10 cellular contexts compared by ENCODE assay signal in the genomic region with DNA sequence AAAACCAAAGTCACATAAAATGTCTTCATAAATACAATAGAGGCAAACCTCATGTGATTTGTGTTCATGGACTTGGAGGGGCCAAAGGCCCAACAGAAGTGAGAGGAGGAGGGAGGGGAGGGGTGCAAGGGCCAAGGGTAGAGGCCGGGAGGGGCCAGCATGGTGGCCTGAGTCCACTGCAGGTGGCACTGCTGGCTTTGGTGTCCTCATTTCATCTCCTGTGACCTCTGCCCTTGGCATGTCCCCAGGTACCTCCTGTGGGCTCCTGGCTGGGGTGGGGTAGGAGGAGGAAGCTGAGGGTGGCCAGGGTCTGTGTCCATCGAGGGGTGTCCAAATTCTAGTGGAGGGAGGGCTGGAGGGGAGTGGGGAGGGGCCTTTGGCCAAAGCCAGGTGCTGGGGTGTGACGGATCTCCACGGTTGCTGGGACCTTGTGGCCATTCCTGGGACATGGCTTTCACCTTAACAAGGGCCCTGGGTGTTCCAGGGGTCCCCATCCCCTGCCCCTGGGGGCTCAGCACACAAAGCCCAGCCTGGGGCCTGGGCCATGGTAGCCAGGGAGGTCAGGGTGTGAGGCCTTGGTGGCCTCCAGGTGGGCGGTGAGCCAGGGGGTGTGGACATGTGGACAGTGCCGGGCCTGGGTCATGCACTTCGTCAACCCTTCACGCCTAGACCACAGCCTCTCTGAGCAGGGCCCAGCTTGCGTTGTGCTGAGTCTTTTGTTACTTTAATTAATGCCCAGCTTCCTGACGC. TPM values are rescaled to one million over a fixed set of nuclear protein-coding genes. Genes with fewer than 3 reads are reported as not detected.
"Had no signal": no experiment of that assay in that cellular context is flagged by ENCODE, and none has a peak within 500 bp of the region (broad histone marks: within the 10 kb centered on the region; RNA-seq: fewer than 3 reads in every experiment).

No MANE protein-coding gene starts in this region.

- H2AFZ ChIP-seq: GM23248 had no signal

- H3K27ac ChIP-seq: GM23248, HL-60 had no signal

- H3K9me3 ChIP-seq: HAP-1 had no signal

- H3K27ac Mint-ChIP-seq: HFFc6 had no signal

- H3K4me3 ChIP-seq: GM23248, HAP-1 had no signal

- H3K9ac ChIP-seq: GM23248 had no signal

- DNase-seq: GM23248, GOT3, H7, HFFc6, IMR-90, KBM-7 had no signal

- ATAC-seq: HCT116 had no signal

- H3K4me1 ChIP-seq: HAP-1 had no signal

- H3K4me3 Mint-ChIP-seq: HFFc6 had no signal

- H3K36me3 ChIP-seq: HAP-1 had no signal

- H3K9me3 Mint-ChIP-seq: HFFc6 had no signal

RNA-seq across cellular contexts. Expression of gene CCDC188, which starts 20.6 kb away (rescaled TPM):
- total RNA-seq: H4, H7, IMR-90 had no signal
